Comparison of ENCODE assay signal across 29 cellular contexts in the genomic region with DNA sequence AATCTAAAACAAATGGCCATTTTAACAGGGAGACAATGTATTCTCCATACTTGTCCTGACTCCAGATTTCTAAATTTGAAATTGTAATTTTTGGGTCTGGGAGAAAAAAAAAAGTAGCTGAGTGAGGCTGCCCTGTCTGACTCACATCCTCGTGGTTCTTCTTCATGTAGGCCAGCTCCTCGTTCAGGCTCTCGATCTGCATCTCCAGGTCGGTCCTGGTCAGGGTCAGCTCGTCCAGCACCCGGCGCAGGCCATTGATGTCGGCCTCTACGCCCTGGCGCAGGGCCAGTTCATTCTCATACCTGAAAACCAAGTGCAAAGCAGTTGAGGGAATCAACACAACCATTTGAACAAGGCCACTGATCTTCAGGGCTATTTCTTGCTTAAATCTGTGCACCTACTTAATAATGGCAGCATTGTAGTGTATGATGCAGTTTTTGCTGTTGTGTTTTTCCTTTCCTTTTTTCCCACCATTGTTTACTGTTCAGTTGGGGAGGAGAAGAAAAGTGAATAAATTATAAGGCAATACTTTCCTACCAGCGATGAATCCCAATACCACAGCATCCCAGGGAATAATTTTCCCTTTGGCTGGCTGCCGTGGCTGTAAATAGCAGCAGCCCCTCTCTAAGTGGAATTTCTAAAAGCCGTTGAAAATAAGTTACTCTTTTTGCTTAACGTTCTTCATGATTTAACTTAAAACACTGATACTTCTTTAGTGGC. TPM values are rescaled to one million over a fixed set of nuclear protein-coding genes. Genes with fewer than 3 reads are reported as not detected.
"Had no signal": no experiment of that assay in that cellular context is flagged by ENCODE, and none has a peak within 500 bp of the region (broad histone marks: within the 10 kb centered on the region; RNA-seq: fewer than 3 reads in every experiment).

No MANE protein-coding gene starts in this region.

- H3K4me3 ChIP-seq: esophagus squamous epithelium, pancreas, psoas muscle, right atrium auricular region, skin epidermis, suprapubic skin, tibial nerve had no signal

- H3K9me3 ChIP-seq: esophagus squamous epithelium, pancreas, psoas muscle, right atrium auricular region, suprapubic skin, tibial nerve had no signal

- DNase-seq: activated B cell treated with CpG ODN at 0.5 μM for 24 hours; activated CD4-positive, alpha-beta T cell treated with anti-CD3 and anti-CD28 coated beads for 36 hours; activated CD4-positive, alpha-beta T cell treated with anti-CD3 and anti-CD28 coated beads, Interleukin-2, amount 50 U/mL, for 4 hours; activated CD8-positive, alpha-beta memory T cell treated with anti-CD3 and anti-CD28 coated beads for 24 hours; activated CD8-positive, alpha-beta memory T cell treated with anti-CD3 and anti-CD28 coated beads, Interleukin-2, amount 50 U/mL, for 4 hours; activated naive CD4-positive, alpha-beta T cell; activated T-cell treated with anti-CD3 and anti-CD28 coated beads, Interleukin-2, amount 50 U/mL, for 24 hours; cerebellar nuclear complex; cortex of kidney; endodermal cell; esophagus squamous epithelium; foreskin fibroblast; glutamatergic neuron; hippocampal formation; left ventricle myocardium superior; mammary epithelial cell; pancreas; psoas muscle; stimulated activated CD4-positive, alpha-beta T cell treated with anti-CD3 and anti-CD28 coated beads, Interleukin-1b, Interleukin-23, amount 100 ng/mL, for 48 hours; T-helper 9 cell had no signal

- ATAC-seq: activated CD4-positive, alpha-beta T cell treated with anti-CD3 and anti-CD28 coated beads for 36 hours; activated T-helper 17 cell treated with anti-CD3 and anti-CD28 coated beads, Interleukin-2, amount 50 U/mL, for 72 hours; left ventricle myocardium superior; natural killer cell treated with Interleukin-12 subunit alpha and Interleukin-12 subunit beta and Interleukin-15 and Interleukin-18, amount 100 ng/mL, for 72 hours; pancreas; psoas muscle had no signal

- H3K36me3 ChIP-seq: esophagus squamous epithelium, pancreas, right atrium auricular region, suprapubic skin, tibial nerve had no signal

- H3K27ac ChIP-seq: esophagus squamous epithelium, pancreas, psoas muscle, right atrium auricular region, skin epidermis, suprapubic skin had no signal

- H3K27me3 ChIP-seq: pancreas, right atrium auricular region, suprapubic skin had no signal

- H3K4me1 ChIP-seq: esophagus squamous epithelium, pancreas, psoas muscle, right atrium auricular region, suprapubic skin had no signal

RNA-seq across cellular contexts. Expression of a gene that starts 2.2 kb away (rescaled TPM):
- total RNA-seq: activated B cell treated with CpG ODN at 0.5 μM for 24 hours; activated CD4-positive, alpha-beta T cell treated with anti-CD3 and anti-CD28 coated beads for 36 hours; activated T-helper 17 cell treated with anti-CD3 and anti-CD28 coated beads, Interleukin-2, amount 50 U/mL, for 72 hours; bronchial epithelial cell; endodermal cell; esophagus squamous epithelium; left ventricle myocardium superior; mammary epithelial cell; natural killer cell treated with Interleukin-12 subunit alpha and Interleukin-12 subunit beta and Interleukin-15 and Interleukin-18, amount 100 ng/mL, for 72 hours; pancreas; psoas muscle; right atrium auricular region; suprapubic skin; T-helper 1 cell treated with Interleukin-12 subunit alpha and Interleukin-12 subunit beta and Interleukin-4 antibody, amounts not matched to agents 30 ng/mL and 1 ng/mL, for 36 hours; tibial nerve; urinary bladder had no signal
- polyA plus RNA-seq: mammary epithelial cell, pancreas, psoas muscle, urinary bladder had no signal

RNA-seq across cellular contexts. Expression of a gene that starts 20.2 kb away (rescaled TPM):
- total RNA-seq: activated B cell treated with CpG ODN at 0.5 μM for 24 hours; activated CD4-positive, alpha-beta T cell treated with anti-CD3 and anti-CD28 coated beads for 36 hours; activated T-helper 17 cell treated with anti-CD3 and anti-CD28 coated beads, Interleukin-2, amount 50 U/mL, for 72 hours; bronchial epithelial cell; endodermal cell; esophagus squamous epithelium; left ventricle myocardium superior; mammary epithelial cell; natural killer cell treated with Interleukin-12 subunit alpha and Interleukin-12 subunit beta and Interleukin-15 and Interleukin-18, amount 100 ng/mL, for 72 hours; right atrium auricular region; T-helper 1 cell treated with Interleukin-12 subunit alpha and Interleukin-12 subunit beta and Interleukin-4 antibody, amounts not matched to agents 30 ng/mL and 1 ng/mL, for 36 hours; tibial nerve had no signal
- polyA plus RNA-seq: mammary epithelial cell had no signal
